In genomic region chr12:56678852-56679251, GRCh38 we compare ENCODE assay signal across 1 cellular context.
A peak's percentile ranks its signal among the peaks of the same experiment; 100 is the strongest.
TF ChIP-seq lines count a peak whose summit lies in the region.

No MANE protein-coding gene starts in this region.

TF ChIP-seq in GM12878, 131 proteins besides CTCF, POLR2A, EP300 and RAD21:
- 0 out of 2 replicates have a peak, but pooled peaks have one; percentile 64 for TF ChIP-seq WRNIP1 (IDR thresholded peaks at IDR 0.05; ENCODE audit: borderline replicate concordance, low read depth, low read length)
- TF ChIP-seq NFXL1 (IDR thresholded peaks at IDR 0.05; ENCODE audit: borderline replicate concordance), result no peak
